ENCODE assay signal across 39 cellular contexts in genomic region chr2:53200072-53200471, GRCh38.
"Had no signal": no experiment of that assay in that cellular context is flagged by ENCODE, and none has a peak within 500 bp of the region (broad histone marks: within the 10 kb centered on the region; RNA-seq: fewer than 3 reads in every experiment).

No MANE protein-coding gene starts in this region.

- H3K9me3 Mint-ChIP-seq: activated naive CD4-positive, alpha-beta T cell treated with anti-CD3 and anti-CD28 coated beads for 36 hours; activated naive CD4-positive, alpha-beta T cell treated with anti-CD3 and anti-CD28 coated beads, Interleukin-2, amount 10 ng/mL, durations not matched to agents 7 days and 5 days; activated naive CD8-positive, alpha-beta T cell treated with anti-CD3 and anti-CD28 coated beads, Interleukin-2, amount 50 U/mL, for 24 hours; activated T-cell treated with anti-CD3 and anti-CD28 coated beads, Interleukin-2, amount 50 U/mL, for 24 hours; activated T-cell treated with anti-CD3 and anti-CD28 coated beads, Interleukin-2, amount 50 U/mL, for 4 hours; activated T-helper 17 cell treated with anti-CD3 and anti-CD28 coated beads, Interleukin-2, amount 50 U/mL, for 72 hours; activated T-helper 2 cell treated with anti-CD3 and anti-CD28 coated beads, Interferon-gamma antibody, Interleukin-2, Interleukin-4, amounts not matched to agents 10 μg/mL and 5 μg/mL and 100 μg/mL, durations not matched to agents 14 hours and 24 hours and 36 hours had no signal

- DNase-seq: activated effector memory CD4-positive, alpha-beta T cell treated with anti-CD3 and anti-CD28 coated beads, Interleukin-2, amount 50 U/mL, for 16 hours; activated effector memory CD4-positive, alpha-beta T cell treated with Interleukin-2 at 50 U/mL for 16 hours; activated gamma-delta T cell; activated gamma-delta T cell treated with Interleukin-2 at 50 U/mL for 16 hours; activated naive CD4-positive, alpha-beta T cell; activated naive CD4-positive, alpha-beta T cell treated with anti-CD3 and anti-CD28 coated beads for 36 hours; activated naive CD4-positive, alpha-beta T cell treated with anti-CD3 and anti-CD28 coated beads, Interleukin-2, amount 10 ng/mL, durations not matched to agents 7 days and 5 days; activated naive CD4-positive, alpha-beta T cell treated with anti-CD3 and anti-CD28 coated beads, Interleukin-2, amount 50 U/mL, for 16 hours; activated naive CD4-positive, alpha-beta T cell treated with Interleukin-2 at 50 U/mL for 16 hours; activated naive CD8-positive, alpha-beta T cell treated with anti-CD3 and anti-CD28 coated beads for 36 hours; activated naive CD8-positive, alpha-beta T cell treated with anti-CD3 and anti-CD28 coated beads, Interleukin-2, amount 10 ng/mL, durations not matched to agents 7 days and 5 days; activated naive CD8-positive, alpha-beta T cell treated with anti-CD3 and anti-CD28 coated beads, Interleukin-2, amount 50 U/mL, for 24 hours; activated T-cell treated with anti-CD3 and anti-CD28 coated beads, Interleukin-2, amount 50 U/mL, for 1 hour; activated T-cell treated with anti-CD3 and anti-CD28 coated beads, Interleukin-2, amount 50 U/mL, for 24 hours; activated T-cell treated with anti-CD3 and anti-CD28 coated beads, Interleukin-2, amount 50 U/mL, for 4 hours; activated T-cell treated with anti-CD3 and anti-CD28 coated beads, Interleukin-2, amount 50 U/mL, for 48 hours; activated T-cell treated with anti-CD3 and anti-CD28 coated beads, Interleukin-2, amount 50 U/mL, for 72 hours; adrenal gland; amniotic stem cell; amygdala; anterior cingulate cortex; aorta; brain microvascular endothelial cell; caudate nucleus; central memory CD4-positive, alpha-beta T cell; cerebellar nuclear complex had no signal

- H3K36me3 ChIP-seq: adrenal gland, ascending aorta, brain microvascular endothelial cell, breast epithelium, cardiac muscle cell had no signal

- H3K27ac Mint-ChIP-seq: activated naive CD4-positive, alpha-beta T cell treated with anti-CD3 and anti-CD28 coated beads for 36 hours; activated naive CD4-positive, alpha-beta T cell treated with anti-CD3 and anti-CD28 coated beads, Interleukin-2, amount 10 ng/mL, durations not matched to agents 7 days and 5 days; activated naive CD4-positive, alpha-beta T cell treated with anti-CD3 and anti-CD28 coated beads, Interleukin-2, amount 50 U/mL, for 24 hours; activated naive CD4-positive, alpha-beta T cell treated with anti-CD3 and anti-CD28 coated beads, Interleukin-2, amount 50 U/mL, for 72 hours; activated naive CD8-positive, alpha-beta T cell; activated naive CD8-positive, alpha-beta T cell treated with anti-CD3 and anti-CD28 coated beads for 36 hours; activated naive CD8-positive, alpha-beta T cell treated with anti-CD3 and anti-CD28 coated beads, Interleukin-2, amount 10 ng/mL, durations not matched to agents 7 days and 5 days; activated naive CD8-positive, alpha-beta T cell treated with anti-CD3 and anti-CD28 coated beads, Interleukin-2, amount 50 U/mL, for 24 hours; activated T-cell treated with anti-CD3 and anti-CD28 coated beads, Interleukin-2, amount 50 U/mL, for 24 hours; activated T-cell treated with anti-CD3 and anti-CD28 coated beads, Interleukin-2, amount 50 U/mL, for 72 hours; activated T-helper 1 cell treated with anti-CD3 and anti-CD28 coated beads, Interleukin-12 subunit alpha, Interleukin-12 subunit beta, Interleukin-2, Interleukin-4 antibody, amounts not matched to agents 30 ng/mL and 10 ng/mL and 1 ng/mL, durations not matched to agents 14 hours and 24 hours and 36 hours; activated T-helper 17 cell treated with anti-CD3 and anti-CD28 coated beads, Interleukin-2, amount 50 U/mL, for 72 hours; activated T-helper 2 cell treated with anti-CD3 and anti-CD28 coated beads, Interferon-gamma antibody, Interleukin-2, Interleukin-4, amounts not matched to agents 10 μg/mL and 5 μg/mL and 100 μg/mL, durations not matched to agents 14 hours and 24 hours and 36 hours; brain had no signal

- H3K4me3 Mint-ChIP-seq: activated naive CD4-positive, alpha-beta T cell treated with anti-CD3 and anti-CD28 coated beads for 36 hours; activated naive CD4-positive, alpha-beta T cell treated with anti-CD3 and anti-CD28 coated beads, Interleukin-2, amount 10 ng/mL, durations not matched to agents 7 days and 5 days; activated naive CD4-positive, alpha-beta T cell treated with anti-CD3 and anti-CD28 coated beads, Interleukin-2, amount 50 U/mL, for 24 hours; activated naive CD8-positive, alpha-beta T cell; activated naive CD8-positive, alpha-beta T cell treated with anti-CD3 and anti-CD28 coated beads for 36 hours; activated naive CD8-positive, alpha-beta T cell treated with anti-CD3 and anti-CD28 coated beads, Interleukin-2, amount 10 ng/mL, durations not matched to agents 7 days and 5 days; activated naive CD8-positive, alpha-beta T cell treated with anti-CD3 and anti-CD28 coated beads, Interleukin-2, amount 50 U/mL, for 24 hours; activated T-cell treated with anti-CD3 and anti-CD28 coated beads, Interleukin-2, amount 50 U/mL, for 24 hours; activated T-cell treated with anti-CD3 and anti-CD28 coated beads, Interleukin-2, amount 50 U/mL, for 4 hours; activated T-cell treated with anti-CD3 and anti-CD28 coated beads, Interleukin-2, amount 50 U/mL, for 72 hours; activated T-helper 1 cell treated with anti-CD3 and anti-CD28 coated beads, Interleukin-12 subunit alpha, Interleukin-12 subunit beta, Interleukin-2, Interleukin-4 antibody, amounts not matched to agents 30 ng/mL and 10 ng/mL and 1 ng/mL, durations not matched to agents 14 hours and 24 hours and 36 hours; activated T-helper 17 cell treated with anti-CD3 and anti-CD28 coated beads, Interleukin-2, amount 50 U/mL, for 72 hours; brain; central memory CD8-positive, alpha-beta T cell had no signal

- FAIRE-seq: astrocyte, bronchial epithelial cell had no signal

- H3K4me3 ChIP-seq: adrenal gland, ascending aorta, breast epithelium, cardiac muscle cell had no signal

- H3K27ac ChIP-seq: adrenal gland, ascending aorta, brain microvascular endothelial cell, breast epithelium, cardiac muscle cell had no signal

- H3K4me1 Mint-ChIP-seq: activated naive CD4-positive, alpha-beta T cell treated with anti-CD3 and anti-CD28 coated beads, Interleukin-2, amount 10 ng/mL, durations not matched to agents 7 days and 5 days; activated naive CD4-positive, alpha-beta T cell treated with anti-CD3 and anti-CD28 coated beads, Interleukin-2, amount 50 U/mL, for 24 hours; activated naive CD8-positive, alpha-beta T cell treated with anti-CD3 and anti-CD28 coated beads for 36 hours; activated naive CD8-positive, alpha-beta T cell treated with anti-CD3 and anti-CD28 coated beads, Interleukin-2, amount 10 ng/mL, durations not matched to agents 7 days and 5 days; activated naive CD8-positive, alpha-beta T cell treated with anti-CD3 and anti-CD28 coated beads, Interleukin-2, amount 50 U/mL, for 24 hours; central memory CD8-positive, alpha-beta T cell had no signal

- H3K9me3 ChIP-seq: adrenal gland, ascending aorta, breast epithelium had no signal

- H3K27me3 ChIP-seq: adrenal gland, ascending aorta, brain microvascular endothelial cell, breast epithelium, cardiac muscle cell had no signal

- H3K36me3 Mint-ChIP-seq: activated naive CD4-positive, alpha-beta T cell treated with anti-CD3 and anti-CD28 coated beads, Interleukin-2, amount 10 ng/mL, durations not matched to agents 7 days and 5 days; activated naive CD4-positive, alpha-beta T cell treated with anti-CD3 and anti-CD28 coated beads, Interleukin-2, amount 50 U/mL, for 24 hours; activated naive CD4-positive, alpha-beta T cell treated with anti-CD3 and anti-CD28 coated beads, Interleukin-2, amount 50 U/mL, for 72 hours; activated naive CD8-positive, alpha-beta T cell; activated naive CD8-positive, alpha-beta T cell treated with anti-CD3 and anti-CD28 coated beads for 36 hours; activated naive CD8-positive, alpha-beta T cell treated with anti-CD3 and anti-CD28 coated beads, Interleukin-2, amount 10 ng/mL, durations not matched to agents 7 days and 5 days; brain had no signal

- H3K4me1 ChIP-seq: adrenal gland, ascending aorta, breast epithelium had no signal

- ATAC-seq: activated naive CD4-positive, alpha-beta T cell treated with anti-CD3 and anti-CD28 coated beads, Interleukin-2, amount 50 U/mL, for 72 hours; activated naive CD8-positive, alpha-beta T cell treated with anti-CD3 and anti-CD28 coated beads, Interleukin-2, amount 50 U/mL, for 24 hours; activated T-cell treated with anti-CD3 and anti-CD28 coated beads, Interleukin-2, amount 50 U/mL, for 4 hours; activated T-cell treated with anti-CD3 and anti-CD28 coated beads, Interleukin-2, amount 50 U/mL, for 72 hours; activated T-helper 17 cell treated with anti-CD3 and anti-CD28 coated beads, Interleukin-2, amount 50 U/mL, for 72 hours had no signal

- H3K27me3 Mint-ChIP-seq: activated naive CD4-positive, alpha-beta T cell treated with anti-CD3 and anti-CD28 coated beads, Interleukin-2, amount 10 ng/mL, durations not matched to agents 7 days and 5 days; activated naive CD4-positive, alpha-beta T cell treated with anti-CD3 and anti-CD28 coated beads, Interleukin-2, amount 50 U/mL, for 24 hours; activated naive CD8-positive, alpha-beta T cell; activated naive CD8-positive, alpha-beta T cell treated with anti-CD3 and anti-CD28 coated beads for 36 hours; activated naive CD8-positive, alpha-beta T cell treated with anti-CD3 and anti-CD28 coated beads, Interleukin-2, amount 10 ng/mL, durations not matched to agents 7 days and 5 days; activated naive CD8-positive, alpha-beta T cell treated with anti-CD3 and anti-CD28 coated beads, Interleukin-2, amount 50 U/mL, for 24 hours; activated T-cell treated with anti-CD3 and anti-CD28 coated beads, Interleukin-2, amount 50 U/mL, for 24 hours; activated T-helper 17 cell treated with anti-CD3 and anti-CD28 coated beads, Interleukin-2, amount 50 U/mL, for 72 hours; central memory CD8-positive, alpha-beta T cell had no signal
